In the genomic region with DNA sequence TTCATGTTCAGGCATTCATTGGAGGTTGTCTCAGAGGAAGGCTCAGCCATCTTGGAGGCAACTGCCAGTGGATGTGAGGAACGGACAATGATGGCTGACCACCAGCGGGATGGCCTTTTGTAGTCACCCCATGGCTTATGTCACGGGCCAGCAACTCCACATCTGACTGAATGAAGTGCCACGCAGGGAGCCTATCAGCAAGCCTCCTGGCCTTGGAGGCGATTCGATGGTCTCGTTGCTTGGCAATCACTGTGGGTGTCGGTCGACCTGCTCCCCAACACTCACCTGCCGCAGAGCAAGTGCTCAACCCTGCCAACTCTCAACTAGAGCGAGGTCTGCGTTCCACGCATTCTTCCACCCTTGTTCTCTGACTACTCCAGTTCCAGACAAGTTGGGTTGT, we compare ENCODE assay signal across 31 cellular contexts. TPM values are rescaled to one million over a fixed set of nuclear protein-coding genes. Genes with fewer than 3 reads are reported as not detected.
"Had no signal": no experiment of that assay in that cellular context is flagged by ENCODE, and none has a peak within 500 bp of the region (broad histone marks: within the 10 kb centered on the region; RNA-seq: fewer than 3 reads in every experiment).

No MANE protein-coding gene starts in this region.

- H3K4me1 ChIP-seq: stomach, suprapubic skin, testis, thyroid gland, tibial artery, tibial nerve, transverse colon, upper lobe of left lung, upper lobe of right lung, uterus, vagina had no signal

- H3K27ac ChIP-seq: stomach, suprapubic skin, testis, thoracic aorta, thyroid gland, tibial artery, tibial nerve, transverse colon, upper lobe of left lung, upper lobe of right lung, uterus, vagina had no signal

- H3K4me3 ChIP-seq: stomach, suprapubic skin, testis, thoracic aorta, thyroid gland, tibial artery, tibial nerve, transverse colon, upper lobe of left lung, upper lobe of right lung, uterus, vagina had no signal

- H3K27me3 ChIP-seq: suprapubic skin, testis, thyroid gland, tibial artery, transverse colon, upper lobe of left lung, upper lobe of right lung, uterus, vagina had no signal

- DNase-seq: stimulated activated CD4-positive, alpha-beta T cell treated with anti-CD3 and anti-CD28 coated beads, Interleukin-2, amount 100 ng/mL, for 48 hours; stimulated activated CD4-positive, alpha-beta T cell treated with anti-CD3 and anti-CD28 coated beads, Interleukin-4, amount 100 ng/mL, for 1 hour; stimulated activated CD4-positive, alpha-beta T cell treated with anti-CD3 and anti-CD28 coated beads, Interleukin-4, amount 100 ng/mL, for 24 hours; stimulated activated CD4-positive, alpha-beta T cell treated with anti-CD3 and anti-CD28 coated beads, Interleukin-4, amount 100 ng/mL, for 4 hours; stimulated activated CD8-positive, alpha-beta memory T cell treated with anti-CD3 and anti-CD28 coated beads, Interleukin-4, amount 100 ng/mL, for 48 hours; stimulated activated naive B cell treated with anti-CD40 and anti-IgM and Interleukin-4, amounts not matched to agents 10 μg/mL and 1 μg/mL and 100 μg/mL, for 72 hours; stimulated activated naive CD4-positive, alpha-beta T cell; stimulated activated naive CD4-positive, alpha-beta T cell treated with Interleukin-2 at 50 U/mL for 16 hours; stimulated activated naive CD8-positive, alpha-beta T cell treated with anti-CD3 and anti-CD28 coated beads, Interleukin-15, amount 100 ng/mL, for 72 hours; stimulated activated naive CD8-positive, alpha-beta T cell treated with anti-CD3 and anti-CD28 coated beads, Interleukin-15, Interleukin-2, amounts not matched to agents 100 U/mL and 50 U/mL, for 24 hours; stomach; substantia nigra; testis; thyroid gland; tibial artery; transverse colon; trophoblast cell; upper lobe of right lung; uterus had no signal

- H3K36me3 ChIP-seq: stomach, suprapubic skin, thoracic aorta, thyroid gland, tibial artery, tibial nerve, transverse colon, upper lobe of left lung, upper lobe of right lung, uterus, vagina had no signal

- ATAC-seq: stimulated activated effector memory CD8-positive, alpha-beta T cell treated with anti-CD3 and anti-CD28 coated beads, Interleukin-12 subunit alpha, Interleukin-12 subunit beta, amount 100 ng/mL, for 72 hours; stimulated activated memory B cell treated with anti-CD40 and anti-IgM and Interleukin-4, amounts not matched to agents 10 μg/mL and 1 μg/mL and 100 μg/mL, for 72 hours; stimulated activated naive B cell treated with anti-CD40 and anti-IgM and Interleukin-4, amounts not matched to agents 10 μg/mL and 1 μg/mL and 100 μg/mL, for 72 hours; stimulated activated naive CD8-positive, alpha-beta T cell treated with anti-CD3 and anti-CD28 coated beads, Interleukin-15, amount 100 ng/mL, for 72 hours; stimulated activated naive CD8-positive, alpha-beta T cell treated with anti-CD3 and anti-CD28 coated beads, Interleukin-15, Interleukin-2, amounts not matched to agents 100 U/mL and 50 U/mL, for 24 hours; upper lobe of right lung had no signal

- H3K9me3 ChIP-seq: stomach, suprapubic skin, testis, thoracic aorta, thyroid gland, tibial artery, tibial nerve, transverse colon, upper lobe of left lung, upper lobe of right lung, uterus, vagina had no signal

RNA-seq across cellular contexts. Expression of a gene that starts 7.4 kb away (rescaled TPM):
- total RNA-seq: stomach, subcutaneous adipose tissue, suprapubic skin, temporal lobe, thoracic aorta, thyroid gland, tibial nerve, transverse colon, upper lobe of left lung, upper lobe of right lung, urinary bladder, uterus, vagina had no signal
- polyA plus RNA-seq: stomach, thymus, urinary bladder had no signal

RNA-seq across cellular contexts. Expression of a gene that starts 33.7 kb away (rescaled TPM):
- total RNA-seq: stomach, subcutaneous adipose tissue, suprapubic skin, temporal lobe, thoracic aorta, thyroid gland, tibial nerve, transverse colon, upper lobe of left lung, upper lobe of right lung, ureter, urinary bladder, uterus, vagina had no signal
- polyA plus RNA-seq: stomach, thymus, urinary bladder had no signal
